Comparison of ENCODE assay signal across 1 cellular context in the genomic region with DNA sequence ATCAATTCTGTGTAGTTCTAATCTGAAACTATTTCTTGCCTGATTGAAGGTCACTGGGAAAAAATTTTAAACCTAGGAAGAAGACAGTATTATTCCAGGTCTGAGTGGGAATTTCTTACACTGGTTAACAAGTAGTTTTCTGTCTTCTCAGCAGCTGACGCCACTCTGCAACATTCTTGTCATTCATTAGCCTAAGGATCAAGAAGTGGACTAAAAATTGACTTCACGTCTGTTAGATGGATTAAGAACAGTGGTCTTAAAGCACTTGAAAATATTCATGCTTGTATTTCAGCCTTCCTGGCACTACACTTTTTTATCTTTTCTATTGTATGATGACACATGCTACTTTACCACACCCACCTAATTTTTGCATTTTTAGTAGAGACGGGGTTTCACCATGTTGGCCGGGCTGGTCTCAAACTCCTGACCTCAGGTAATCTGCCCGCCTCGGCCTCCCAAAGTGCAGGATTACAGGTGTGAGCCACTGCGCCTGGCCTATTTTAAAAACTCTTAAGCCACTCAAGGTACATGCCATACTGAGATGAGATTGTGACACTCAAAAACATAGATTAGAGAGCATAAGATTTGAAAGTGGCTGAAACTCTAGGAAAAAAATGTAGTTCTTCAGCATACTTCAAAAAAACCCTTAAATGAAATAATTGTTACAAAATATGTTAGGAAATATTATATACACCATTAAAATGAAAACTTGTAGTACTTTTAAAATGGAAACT.
TF ChIP-seq lines count a peak whose summit lies in the region.

No MANE protein-coding gene starts in this region.

TF ChIP-seq in K562, 482 proteins besides CTCF, POLR2A, EP300 and RAD21:
- TF ChIP-seq XRCC3 (IDR thresholded peaks at IDR 0.05) (0 out of 2 replicates have a peak, but pooled peaks have one; percentile 29), FOXM1 (IDR thresholded peaks at IDR 0.05; ENCODE audit: low read depth) (no peak), FOXM1 (CRISPR knock-in tag; IDR thresholded peaks at IDR 0.05; ENCODE audit: low read depth) (no peak), ELK3 (CRISPR knock-in tag; IDR thresholded peaks at IDR 0.05) (no peak), HDAC3 (IDR thresholded peaks at IDR 0.05; ENCODE audit: borderline replicate concordance, partially characterized antibody) (peak; percentile 42), EP400 (IDR thresholded peaks at IDR 0.05) (0 out of 2 replicates have a peak, but pooled peaks have one; percentile 18), DPF2 (IDR thresholded peaks at IDR 0.05) (peak; percentile 17; the same call in 1 of the 2 replicates), SRSF9 (IDR thresholded peaks at IDR 0.05; ENCODE audit: borderline replicate concordance, low read depth, low read length) (no peak), MNT (conservative IDR thresholded peaks at IDR 0.05) (0 out of 4 replicates have a peak, but pooled peaks of 1 of the 2 experiments have one; percentile 21), SUPT5H (IDR thresholded peaks at IDR 0.05) (no peak), POLR2H (tag; IDR thresholded peaks at IDR 0.05; ENCODE audit: low read depth) (peak; percentile 38; the same call in 1 of the 2 replicates), ERF (CRISPR knock-in tag; IDR thresholded peaks at IDR 0.05) (no peak), ETS2 (tag; IDR thresholded peaks at IDR 0.05; ENCODE audit: borderline replicate concordance, poor library complexity, severe bottlenecking) (no peak), MCM5 (IDR thresholded peaks at IDR 0.05; ENCODE audit: low read depth) (no peak)
- TF ChIP-seq, protein P1, sequence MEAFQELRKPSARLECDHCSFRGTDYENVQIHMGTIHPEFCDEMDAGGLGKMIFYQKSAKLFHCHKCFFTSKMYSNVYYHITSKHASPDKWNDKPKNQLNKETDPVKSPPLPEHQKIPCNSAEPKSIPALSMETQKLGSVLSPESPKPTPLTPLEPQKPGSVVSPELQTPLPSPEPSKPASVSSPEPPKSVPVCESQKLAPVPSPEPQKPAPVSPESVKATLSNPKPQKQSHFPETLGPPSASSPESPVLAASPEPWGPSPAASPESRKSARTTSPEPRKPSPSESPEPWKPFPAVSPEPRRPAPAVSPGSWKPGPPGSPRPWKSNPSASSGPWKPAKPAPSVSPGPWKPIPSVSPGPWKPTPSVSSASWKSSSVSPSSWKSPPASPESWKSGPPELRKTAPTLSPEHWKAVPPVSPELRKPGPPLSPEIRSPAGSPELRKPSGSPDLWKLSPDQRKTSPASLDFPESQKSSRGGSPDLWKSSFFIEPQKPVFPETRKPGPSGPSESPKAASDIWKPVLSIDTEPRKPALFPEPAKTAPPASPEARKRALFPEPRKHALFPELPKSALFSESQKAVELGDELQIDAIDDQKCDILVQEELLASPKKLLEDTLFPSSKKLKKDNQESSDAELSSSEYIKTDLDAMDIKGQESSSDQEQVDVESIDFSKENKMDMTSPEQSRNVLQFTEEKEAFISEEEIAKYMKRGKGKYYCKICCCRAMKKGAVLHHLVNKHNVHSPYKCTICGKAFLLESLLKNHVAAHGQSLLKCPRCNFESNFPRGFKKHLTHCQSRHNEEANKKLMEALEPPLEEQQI (IDR thresholded peaks at IDR 0.05): no peak
- TF ChIP-seq, protein P2, sequence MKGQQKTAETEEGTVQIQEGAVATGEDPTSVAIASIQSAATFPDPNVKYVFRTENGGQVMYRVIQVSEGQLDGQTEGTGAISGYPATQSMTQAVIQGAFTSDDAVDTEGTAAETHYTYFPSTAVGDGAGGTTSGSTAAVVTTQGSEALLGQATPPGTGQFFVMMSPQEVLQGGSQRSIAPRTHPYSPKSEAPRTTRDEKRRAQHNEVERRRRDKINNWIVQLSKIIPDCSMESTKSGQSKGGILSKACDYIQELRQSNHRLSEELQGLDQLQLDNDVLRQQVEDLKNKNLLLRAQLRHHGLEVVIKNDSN (CRISPR knock-in tag; IDR thresholded peaks at IDR 0.05): no peak
